Comparison of ENCODE assay signal across 38 cellular contexts in the genomic region with DNA sequence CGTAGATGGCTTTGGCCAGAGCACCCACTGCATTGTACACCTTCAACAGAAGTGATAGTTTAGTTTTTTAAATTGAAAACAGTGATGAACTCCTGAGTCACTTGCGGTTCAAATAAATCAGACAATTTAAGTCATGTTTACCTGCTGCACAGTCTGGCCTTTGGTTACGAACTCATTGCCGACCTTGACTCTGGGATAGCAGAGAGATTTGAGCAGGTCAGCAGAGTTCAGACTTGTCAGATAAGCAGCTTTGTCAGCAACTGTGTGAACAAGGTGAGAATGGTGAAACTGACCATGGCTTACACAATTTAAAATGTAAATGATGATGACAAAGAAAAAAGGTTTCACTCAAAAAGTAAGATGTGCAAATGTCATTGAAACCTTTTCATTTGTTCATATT. TPM values are rescaled to one million over a fixed set of nuclear protein-coding genes. Genes with fewer than 3 reads are reported as not detected.
"Had no signal": no experiment of that assay in that cellular context is flagged by ENCODE, and none has a peak within 500 bp of the region (broad histone marks: within the 10 kb centered on the region; RNA-seq: fewer than 3 reads in every experiment).

No MANE protein-coding gene starts in this region.

- H3K36me3 ChIP-seq: adrenal gland, brain microvascular endothelial cell, breast epithelium had no signal

- FAIRE-seq: astrocyte, TTC549 had no signal

- ATAC-seq: activated CD8-positive, alpha-beta T cell treated with anti-CD3 and anti-CD28 coated beads for 36 hours; activated naive CD4-positive, alpha-beta T cell treated with anti-CD3 and anti-CD28 coated beads, Interleukin-2, amount 50 U/mL, for 72 hours; activated T-cell treated with anti-CD3 and anti-CD28 coated beads, Interleukin-2, amount 50 U/mL, for 4 hours; activated T-cell treated with anti-CD3 and anti-CD28 coated beads, Interleukin-2, amount 50 U/mL, for 72 hours; activated T-helper 17 cell treated with anti-CD3 and anti-CD28 coated beads, Interleukin-2, amount 50 U/mL, for 72 hours; body of pancreas had no signal

- H3K4me1 ChIP-seq: adrenal gland, body of pancreas, breast epithelium had no signal

- H3K27me3 ChIP-seq: body of pancreas, brain microvascular endothelial cell, breast epithelium had no signal

- H3K9me3 ChIP-seq: adrenal gland, body of pancreas had no signal

- H3K4me3 ChIP-seq: adrenal gland, body of pancreas, breast epithelium had no signal

- H3K27ac ChIP-seq: adrenal gland, body of pancreas, brain microvascular endothelial cell, breast epithelium, VCaP had no signal

- DNase-seq: activated B cell treated with CpG ODN at 0.5 μM for 24 hours; activated CD4-positive, alpha-beta memory T cell treated with anti-CD3 and anti-CD28 coated beads for 36 hours; activated CD4-positive, alpha-beta T cell treated with anti-CD3 and anti-CD28 coated beads for 4 hours; activated CD4-positive, alpha-beta T cell treated with anti-CD3 and anti-CD28 coated beads, Interleukin-2, amount 10 ng/mL, durations not matched to agents 24 days and 14 days; activated CD4-positive, alpha-beta T cell treated with anti-CD3 and anti-CD28 coated beads, Interleukin-2, amount 50 U/mL, for 1 hour; activated CD4-positive, alpha-beta T cell treated with anti-CD3 and anti-CD28 coated beads, Interleukin-2, amount 50 U/mL, for 4 hours; activated CD4-positive, CD25-positive, alpha-beta regulatory T cell treated with anti-CD3 and anti-CD28 coated beads, Interleukin-2, amount 50 U/mL, for 72 hours; activated CD8-positive, alpha-beta memory T cell treated with anti-CD3 and anti-CD28 coated beads, Interleukin-2, amount 50 U/mL, for 4 hours; activated CD8-positive, alpha-beta T cell treated with anti-CD3 and anti-CD28 coated beads for 36 hours; activated effector memory CD4-positive, alpha-beta T cell treated with anti-CD3 and anti-CD28 coated beads, Interleukin-2, amount 50 U/mL, for 16 hours; activated gamma-delta T cell treated with Interleukin-2 at 50 U/mL for 16 hours; activated naive CD4-positive, alpha-beta T cell; activated naive CD4-positive, alpha-beta T cell treated with anti-CD3 and anti-CD28 coated beads for 36 hours; activated naive CD4-positive, alpha-beta T cell treated with anti-CD3 and anti-CD28 coated beads, Interleukin-2, amount 50 U/mL, for 16 hours; activated naive CD8-positive, alpha-beta T cell treated with anti-CD3 and anti-CD28 coated beads for 36 hours; activated T-cell treated with anti-CD3 and anti-CD28 coated beads for 4 hours; activated T-cell treated with anti-CD3 and anti-CD28 coated beads, Interleukin-2, amount 50 U/mL, for 1 hour; activated T-cell treated with anti-CD3 and anti-CD28 coated beads, Interleukin-2, amount 50 U/mL, for 4 hours; activated T-cell treated with anti-CD3 and anti-CD28 coated beads, Interleukin-2, amount 50 U/mL, for 72 hours; adrenal gland; amniotic stem cell; aorta; body of pancreas; brain microvascular endothelial cell; central memory CD4-positive, alpha-beta T cell; T-helper 1 cell; T-helper 2 cell; T-helper 9 cell had no signal

RNA-seq across cellular contexts. Expression of a gene that starts 9.3 kb away (rescaled TPM):
- total RNA-seq: activated B cell treated with CpG ODN at 0.5 μM for 24 hours; activated CD4-positive, alpha-beta memory T cell treated with anti-CD3 and anti-CD28 coated beads for 36 hours; activated CD4-positive, alpha-beta T cell treated with anti-CD3 and anti-CD28 coated beads, Interleukin-2, amount 10 ng/mL, durations not matched to agents 24 days and 14 days; activated CD8-positive, alpha-beta memory T cell treated with anti-CD3 and anti-CD28 coated beads for 36 hours; activated CD8-positive, alpha-beta T cell treated with anti-CD3 and anti-CD28 coated beads for 36 hours; activated naive CD4-positive, alpha-beta T cell treated with anti-CD3 and anti-CD28 coated beads for 36 hours; activated naive CD4-positive, alpha-beta T cell treated with anti-CD3 and anti-CD28 coated beads, Interleukin-2, amount 50 U/mL, for 72 hours; activated naive CD8-positive, alpha-beta T cell treated with anti-CD3 and anti-CD28 coated beads for 36 hours; activated T-cell treated with anti-CD3 and anti-CD28 coated beads, Interleukin-2, amount 50 U/mL, for 4 hours; activated T-cell treated with anti-CD3 and anti-CD28 coated beads, Interleukin-2, amount 50 U/mL, for 72 hours; activated T-helper 1 cell treated with anti-CD3 and anti-CD28 coated beads, Interleukin-12 subunit alpha, Interleukin-12 subunit beta, Interleukin-2, Interleukin-4 antibody, amounts not matched to agents 30 ng/mL and 10 ng/mL and 1 ng/mL, durations not matched to agents 14 hours and 24 hours and 36 hours; activated T-helper 17 cell treated with anti-CD3 and anti-CD28 coated beads, Interleukin-2, amount 50 U/mL, for 72 hours; adrenal gland; aorta; astrocyte; body of pancreas; breast epithelium; cardiac septum; cerebellum had no signal
- polyA plus RNA-seq: adrenal gland, aorta had no signal

RNA-seq across cellular contexts. Expression of a gene that starts 38.3 kb away (rescaled TPM):
- total RNA-seq: activated B cell treated with CpG ODN at 0.5 μM for 24 hours; activated CD4-positive, alpha-beta memory T cell treated with anti-CD3 and anti-CD28 coated beads for 36 hours; activated CD4-positive, alpha-beta T cell treated with anti-CD3 and anti-CD28 coated beads, Interleukin-2, amount 10 ng/mL, durations not matched to agents 24 days and 14 days; activated CD8-positive, alpha-beta memory T cell treated with anti-CD3 and anti-CD28 coated beads for 36 hours; activated CD8-positive, alpha-beta T cell treated with anti-CD3 and anti-CD28 coated beads for 36 hours; activated naive CD4-positive, alpha-beta T cell treated with anti-CD3 and anti-CD28 coated beads for 36 hours; activated naive CD4-positive, alpha-beta T cell treated with anti-CD3 and anti-CD28 coated beads, Interleukin-2, amount 50 U/mL, for 72 hours; activated naive CD8-positive, alpha-beta T cell treated with anti-CD3 and anti-CD28 coated beads for 36 hours; activated T-cell treated with anti-CD3 and anti-CD28 coated beads, Interleukin-2, amount 50 U/mL, for 4 hours; activated T-cell treated with anti-CD3 and anti-CD28 coated beads, Interleukin-2, amount 50 U/mL, for 72 hours; activated T-helper 1 cell treated with anti-CD3 and anti-CD28 coated beads, Interleukin-12 subunit alpha, Interleukin-12 subunit beta, Interleukin-2, Interleukin-4 antibody, amounts not matched to agents 30 ng/mL and 10 ng/mL and 1 ng/mL, durations not matched to agents 14 hours and 24 hours and 36 hours; activated T-helper 17 cell treated with anti-CD3 and anti-CD28 coated beads, Interleukin-2, amount 50 U/mL, for 72 hours; adrenal gland; aorta; astrocyte; body of pancreas; breast epithelium had no signal
- polyA plus RNA-seq: adrenal gland, aorta had no signal

RNA-seq across cellular contexts. Expression of a gene that starts 58.3 kb away (rescaled TPM):
- total RNA-seq: activated B cell treated with CpG ODN at 0.5 μM for 24 hours; activated CD4-positive, alpha-beta memory T cell treated with anti-CD3 and anti-CD28 coated beads for 36 hours; activated CD4-positive, alpha-beta T cell treated with anti-CD3 and anti-CD28 coated beads, Interleukin-2, amount 10 ng/mL, durations not matched to agents 24 days and 14 days; activated CD8-positive, alpha-beta memory T cell treated with anti-CD3 and anti-CD28 coated beads for 36 hours; activated CD8-positive, alpha-beta T cell treated with anti-CD3 and anti-CD28 coated beads for 36 hours; activated naive CD4-positive, alpha-beta T cell treated with anti-CD3 and anti-CD28 coated beads for 36 hours; activated naive CD4-positive, alpha-beta T cell treated with anti-CD3 and anti-CD28 coated beads, Interleukin-2, amount 50 U/mL, for 72 hours; activated naive CD8-positive, alpha-beta T cell treated with anti-CD3 and anti-CD28 coated beads for 36 hours; activated T-cell treated with anti-CD3 and anti-CD28 coated beads, Interleukin-2, amount 50 U/mL, for 4 hours; activated T-cell treated with anti-CD3 and anti-CD28 coated beads, Interleukin-2, amount 50 U/mL, for 72 hours; activated T-helper 1 cell treated with anti-CD3 and anti-CD28 coated beads, Interleukin-12 subunit alpha, Interleukin-12 subunit beta, Interleukin-2, Interleukin-4 antibody, amounts not matched to agents 30 ng/mL and 10 ng/mL and 1 ng/mL, durations not matched to agents 14 hours and 24 hours and 36 hours; activated T-helper 17 cell treated with anti-CD3 and anti-CD28 coated beads, Interleukin-2, amount 50 U/mL, for 72 hours; aorta; astrocyte; body of pancreas had no signal
